ENCODE assay signal across 21 cellular contexts in the genomic region with DNA sequence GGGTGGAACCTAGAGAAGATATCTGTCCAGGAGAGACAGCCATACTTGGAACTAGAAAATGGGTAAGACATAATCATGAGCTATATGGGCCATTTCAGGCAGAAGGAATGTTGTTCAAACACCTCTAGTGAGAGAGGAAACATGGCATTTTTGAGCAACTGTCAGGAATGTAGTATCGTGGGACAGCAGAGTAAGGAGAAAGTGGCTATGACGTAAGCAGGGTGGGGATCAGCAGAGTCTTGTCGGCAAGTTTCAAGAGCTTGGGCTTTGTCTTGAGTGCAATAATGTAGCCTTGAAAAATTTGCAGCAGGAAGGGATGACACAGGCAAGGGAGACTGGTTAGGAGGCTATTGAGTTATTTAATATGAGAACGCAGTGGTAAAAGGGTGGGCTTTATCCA. TPM values are rescaled to one million over a fixed set of nuclear protein-coding genes. Genes with fewer than 3 reads are reported as not detected.
A peak's percentile ranks its signal among the peaks of the same experiment; 100 is the strongest.
DNase-seq lines count a peak whose midpoint lies in the region; ATAC-seq, FAIRE-seq and TF ChIP-seq lines count a peak whose summit lies in the region.
"Had no signal": no experiment of that assay in that cellular context is flagged by ENCODE, and none has a peak within 500 bp of the region (broad histone marks: within the 10 kb centered on the region; RNA-seq: fewer than 3 reads in every experiment).

No MANE protein-coding gene starts in this region.

- H3K4ac ChIP-seq in trophoblast cell (ENCODE audit: low read depth, low read length), result no peak overlapping the region

- no peaks in the 10 kb centered on the region for H3K4me1 ChIP-seq in trophoblast cell (ENCODE audit: control insufficient read depth in 1 of 2, insufficient read depth in 2 of 2, low read length in 2 of 2)
- H3K4me1 ChIP-seq: Caco-2 had no signal

- H3K79me2 ChIP-seq in trophoblast cell (ENCODE audit: control insufficient read depth, insufficient read depth, low read length, poor library complexity), result no peaks in the 10 kb centered on the region

- H3K4me3 Mint-ChIP-seq in HFFc6, result no peak overlapping the region
- H3K4me3 Mint-ChIP-seq: CD4-positive, alpha-beta T cell; H9 had no signal

- H3K4me3 ChIP-seq in bronchial epithelial cell (ENCODE audit: low read depth, low read length) (no peak overlapping the region), fibroblast of pulmonary artery (replicated peaks; ENCODE audit: low read depth, low read length) (no peak overlapping the region), trophoblast cell (ENCODE audit: low read depth, low read length) (no peak overlapping the region)
- H3K4me3 ChIP-seq: K562 had no signal

- H2BK12ac ChIP-seq in trophoblast cell (ENCODE audit: low read length), result no peak overlapping the region

- H4K8ac ChIP-seq in trophoblast cell (ENCODE audit: low read depth, low read length), result no peak overlapping the region

- no peaks in the 10 kb centered on the region for H3K79me1 ChIP-seq in trophoblast cell (ENCODE audit: low read length)

- H3K9me3 Mint-ChIP-seq in HFFc6, result no peaks in the 10 kb centered on the region
- H3K9me3 Mint-ChIP-seq: H9 had no signal

- H2BK5ac ChIP-seq in trophoblast cell (ENCODE audit: low read depth, low read length, poor library complexity), result no peak overlapping the region

- H3K9me3 ChIP-seq in trophoblast cell (ENCODE audit: insufficient read depth, low read depth, low read length), result no peaks in the 10 kb centered on the region
- H3K9me3 ChIP-seq: Caco-2 had no signal

- peaks cover 51% of the 10 kb centered on the region for H3K36me3 Mint-ChIP-seq in HFFc6 (ENCODE audit: low read depth)

- H3K27ac Mint-ChIP-seq in HFFc6, result no peak overlapping the region
- H3K27ac Mint-ChIP-seq: CD4-positive, alpha-beta T cell; H9 had no signal

- peaks cover 1% of the 10 kb centered on the region; the same call in 1 of the 2 replicates for H3K27me3 Mint-ChIP-seq in HFFc6 (ENCODE audit: insufficient read depth)

- no peak overlapping the region for H2AK5ac ChIP-seq in trophoblast cell (ENCODE audit: low read length)

- no peak overlapping the region for H4K12ac ChIP-seq in trophoblast cell (ENCODE audit: low read depth, low read length)

- no peak overlapping the region for H3K23ac ChIP-seq in trophoblast cell (ENCODE audit: low read length)

- no peak overlapping the region for H2BK120ac ChIP-seq in trophoblast cell (ENCODE audit: insufficient read depth, low read length, poor library complexity)

- DNase-seq in bronchial epithelial cell (ENCODE audit: low read depth) (peak; percentile 34), fibroblast of pulmonary artery (ENCODE audit: low read depth) (peak; percentile 7), trophoblast cell (peak; percentile 70 to 92), caudate nucleus (lab: John Stamatoyannopoulos, UW) (no peak), activated gamma-delta T cell treated with Interleukin-2 at 50 U/mL for 16 hours (no peak), HFFc6 (no peak)
- DNase-seq: ACHN; Caco-2; CD4-positive, alpha-beta T cell; DMS153; DMS79; GDM1; H9 had no signal

- no CpG with 5 or more reads among the region's 4 CpGs for WGBS in trophoblast cell (ENCODE audit: extremely low coverage, insufficient coverage, insufficient read length)

- no peaks in the 10 kb centered on the region for H3K27me3 ChIP-seq in bronchial epithelial cell (ENCODE audit: control insufficient read depth, insufficient read depth, low read length)
- no peaks in the 10 kb centered on the region for H3K27me3 ChIP-seq in trophoblast cell (ENCODE audit: insufficient read depth, low read length)

- no peak for FAIRE-seq in bronchial epithelial cell (lab: Jason Lieb, UNC)
- FAIRE-seq: A204.1, GM12892, GM18507, H1, K562 had no signal

- no peaks in the 10 kb centered on the region for H3K36me3 ChIP-seq in bronchial epithelial cell (ENCODE audit: control insufficient read depth, insufficient read depth, low read length)
- H3K36me3 ChIP-seq in trophoblast cell (ENCODE audit: control insufficient read depth in 1 of 2, insufficient read depth in 2 of 2, low read length in 2 of 2), result no peaks in the 10 kb centered on the region

- ATAC-seq in GM19324 (IDR thresholded peaks at IDR 0.05; ENCODE audit: low FRiP score, unreplicated experiment), result no peak
- ATAC-seq: K562 had no signal

- no peak overlapping the region for H3K27ac ChIP-seq in trophoblast cell (ENCODE audit: low read depth, low read length)
- H3K27ac ChIP-seq in caudate nucleus (ENCODE audit: low read depth, low read length), result no peak overlapping the region
- H3K27ac ChIP-seq: C4-2B had no signal

- H2AFZ ChIP-seq in trophoblast cell (ENCODE audit: insufficient read depth, low read length, poor library complexity), result no peak overlapping the region

- H3K9ac ChIP-seq in trophoblast cell (ENCODE audit: low read length), result no peak overlapping the region

- no peak overlapping the region for H4K91ac ChIP-seq in trophoblast cell (ENCODE audit: low read depth, low read length)

- H3K4me1 Mint-ChIP-seq in HFFc6 (ENCODE audit: low read depth), result peaks cover 22% of the 10 kb centered on the region

- no peak overlapping the region for H3K18ac ChIP-seq in trophoblast cell (ENCODE audit: low read length)

- TF ChIP-seq CTCF in bronchial epithelial cell (IDR thresholded peaks at IDR 0.05; ENCODE audit: insufficient read depth, low read length, severe bottlenecking) (no peak), fibroblast of pulmonary artery (IDR thresholded peaks at IDR 0.05; ENCODE audit: low read length, missing control alignments) (no peak), HFFc6 (IDR thresholded peaks at IDR 0.05) (no peak)

- H3K4me2 ChIP-seq in trophoblast cell (ENCODE audit: low read length), result no peak overlapping the region

- H3K14ac ChIP-seq in trophoblast cell (ENCODE audit: low read length), result no peak overlapping the region

RNA-seq across cellular contexts. Expression of a gene that starts 20.4 kb away (rescaled TPM):
- total RNA-seq in bronchial epithelial cell, result 25.0 and 46.6 TPM in 2 replicates
- 4.0 and 4.6 TPM in 2 replicates for polyA plus RNA-seq in trophoblast cell (2013)
- 100 to 1,000 TPM; 149 to 397 (median 200) TPM for total RNA-seq in HFFc6 (2021; fragmentation: NEBNext Ultra II Directional; extraction: Animal tissue kit (Norgen Biotek cat#: 25700))
- total RNA-seq: Caco-2; CD4-positive, alpha-beta T cell; H1; H9; HT-29; K562 had no signal
- polyA plus RNA-seq: H1, K562 had no signal

Comparison
In these comparisons a context has a peak if more than half of its experiments do, and no peak if none do; other contexts are left out.
1. DNase-seq: peak in bronchial epithelial cell (single experiment), fibroblast of pulmonary artery (single experiment) and trophoblast cell (2 of 2); none in caudate nucleus (0 of 61), activated gamma-delta T cell treated with Interleukin-2 at 50 U/mL for 16 hours (single experiment) and HFFc6 (single experiment).